In genomic region chr1:151991663-151992344, GRCh38 we compare ENCODE assay signal across 8 cellular contexts. TPM values are rescaled to one million over a fixed set of nuclear protein-coding genes. Genes with fewer than 3 reads are reported as not detected.
DNase-seq lines count a peak whose midpoint lies in the region; ATAC-seq, FAIRE-seq and TF ChIP-seq lines count a peak whose summit lies in the region.

No MANE protein-coding gene starts in this region.

- H3K4me3 ChIP-seq in HFF-Myc (replicated peaks; ENCODE audit: low read depth, low read length) (peak overlapping the region; percentile 92), iPS-15b (ENCODE audit: low read depth, low read length) (peak overlapping the region; percentile 95), small intestine (ENCODE audit: low read depth in 1 of 2, low read length in 2 of 2) (peak overlapping the region; percentile 87 to 99)

- peaks cover 60% of the 10 kb centered on the region for H3K4me1 Mint-ChIP-seq in activated T-helper 1 cell treated with anti-CD3 and anti-CD28 coated beads, Interleukin-12 subunit alpha, Interleukin-12 subunit beta, Interleukin-2, Interleukin-4 antibody, amounts not matched to agents 30 ng/mL and 10 ng/mL and 1 ng/mL, durations not matched to agents 14 hours and 24 hours and 36 hours (ENCODE audit: low read depth)

- DNase-seq in HFF-Myc (ENCODE audit: extremely low read depth, low read depth) = no peak
- no peak for DNase-seq in activated T-helper 1 cell treated with anti-CD3 and anti-CD28 coated beads, Interleukin-12 subunit alpha, Interleukin-12 subunit beta, Interleukin-2, Interleukin-4 antibody, amounts not matched to agents 30 ng/mL and 10 ng/mL and 1 ng/mL, durations not matched to agents 14 hours and 24 hours and 36 hours (ENCODE audit: low spot score)
- DNase-seq in small intestine = peak; percentile 20
- DNase-seq in EL = no peak
- DNase-seq in activated CD4-positive, CD25-positive, alpha-beta regulatory T cell treated with anti-CD3 and anti-CD28 coated beads, Interleukin-2, amount 50 U/mL, for 72 hours = no peak

- H3K27me3 ChIP-seq in iPS-15b (ENCODE audit: control insufficient read depth, insufficient read depth, low read length) = no peaks in the 10 kb centered on the region
- H3K27me3 ChIP-seq in small intestine (ENCODE audit: control insufficient read depth in 2 of 2, insufficient read depth in 2 of 2, low read length in 2 of 2) = no peaks in the 10 kb centered on the region

- WGBS in small intestine, 3 donors = 14 to 41% (median 32%) methylated on average over 7 of the region's 7 CpGs

- no peaks in the 10 kb centered on the region for H3K36me3 ChIP-seq in iPS-15b (ENCODE audit: control insufficient read depth, insufficient read depth, low read length)
- H3K36me3 ChIP-seq in small intestine (ENCODE audit: control insufficient read depth in 2 of 2, insufficient read depth in 2 of 2, low read length in 2 of 2) = peaks cover 0 to 2% of the 10 kb centered on the region in 2 donors

- peaks cover 15% of the 10 kb centered on the region for H3K36me3 Mint-ChIP-seq in activated T-helper 1 cell treated with anti-CD3 and anti-CD28 coated beads, Interleukin-12 subunit alpha, Interleukin-12 subunit beta, Interleukin-2, Interleukin-4 antibody, amounts not matched to agents 30 ng/mL and 10 ng/mL and 1 ng/mL, durations not matched to agents 14 hours and 24 hours and 36 hours (ENCODE audit: low read depth)

- peak overlapping the region; percentile 89 to 98 for H3K27ac ChIP-seq in small intestine (ENCODE audit: low read depth in 1 of 2, low read length in 1 of 2)

- peak overlapping the region; percentile 98 for H3K4me3 Mint-ChIP-seq in activated T-helper 1 cell treated with anti-CD3 and anti-CD28 coated beads, Interleukin-12 subunit alpha, Interleukin-12 subunit beta, Interleukin-2, Interleukin-4 antibody, amounts not matched to agents 30 ng/mL and 10 ng/mL and 1 ng/mL, durations not matched to agents 14 hours and 24 hours and 36 hours

- H3K9ac ChIP-seq in iPS-15b (ENCODE audit: low read depth, low read length) = no peak overlapping the region

- TF ChIP-seq CTCF in HFF-Myc (IDR thresholded peaks at IDR 0.05; ENCODE audit: low read depth, low read length, missing control alignments) = no peak

- H3K27ac Mint-ChIP-seq in activated T-helper 1 cell treated with anti-CD3 and anti-CD28 coated beads, Interleukin-12 subunit alpha, Interleukin-12 subunit beta, Interleukin-2, Interleukin-4 antibody, amounts not matched to agents 30 ng/mL and 10 ng/mL and 1 ng/mL, durations not matched to agents 14 hours and 24 hours and 36 hours = peak overlapping the region; percentile 56

- H3K27me3 Mint-ChIP-seq in activated T-helper 1 cell treated with anti-CD3 and anti-CD28 coated beads, Interleukin-12 subunit alpha, Interleukin-12 subunit beta, Interleukin-2, Interleukin-4 antibody, amounts not matched to agents 30 ng/mL and 10 ng/mL and 1 ng/mL, durations not matched to agents 14 hours and 24 hours and 36 hours (ENCODE audit: insufficient read depth) = no peaks in the 10 kb centered on the region

- H3K9me3 Mint-ChIP-seq in activated T-helper 1 cell treated with anti-CD3 and anti-CD28 coated beads, Interleukin-12 subunit alpha, Interleukin-12 subunit beta, Interleukin-2, Interleukin-4 antibody, amounts not matched to agents 30 ng/mL and 10 ng/mL and 1 ng/mL, durations not matched to agents 14 hours and 24 hours and 36 hours = no peaks in the 10 kb centered on the region

- ATAC-seq in GM21360 (IDR thresholded peaks at IDR 0.05; ENCODE audit: unreplicated experiment) = no peak
- ATAC-seq in HG03354 (IDR thresholded peaks at IDR 0.05; ENCODE audit: poor library complexity, severe bottlenecking, unreplicated experiment) = no peak

- H3K9me3 ChIP-seq in iPS-15b (ENCODE audit: control insufficient read depth, insufficient read depth, low read length) = no peaks in the 10 kb centered on the region
- H3K9me3 ChIP-seq in small intestine (ENCODE audit: control insufficient read depth, low read depth) = no peaks in the 10 kb centered on the region

- intact Hi-C loops in activated T-helper 1 cell treated with anti-CD3 and anti-CD28 coated beads, Interleukin-12 subunit alpha, Interleukin-12 subunit beta, Interleukin-2, Interleukin-4 antibody, amounts not matched to agents 30 ng/mL and 10 ng/mL and 1 ng/mL, durations not matched to agents 14 hours and 24 hours and 36 hours (cut with micrococcal nuclease) = loop anchor here (10.0 kb wide), 1 partner anchor 377 kb away; the partner anchor contains the start of gene SNX27

- no peak for FAIRE-seq in small intestine (lab: Jason Lieb, UNC)

- H3K4me1 ChIP-seq in iPS-15b (ENCODE audit: control insufficient read depth, insufficient read depth, low read length) = peaks cover 22% of the 10 kb centered on the region
- peaks cover 5 to 40% of the 10 kb centered on the region in 2 donors for H3K4me1 ChIP-seq in small intestine (ENCODE audit: control insufficient read depth in 2 of 2, insufficient read depth in 1 of 2, low read depth in 1 of 2, low read length in 1 of 2)

RNA-seq across cellular contexts. Expression of gene S100A10, which starts 1.9 kb away (rescaled TPM):
- total RNA-seq in activated T-helper 1 cell treated with anti-CD3 and anti-CD28 coated beads, Interleukin-12 subunit alpha, Interleukin-12 subunit beta, Interleukin-2, Interleukin-4 antibody, amounts not matched to agents 30 ng/mL and 10 ng/mL and 1 ng/mL, durations not matched to agents 14 hours and 24 hours and 36 hours = 105 and 106 TPM in 2 replicates
- polyA plus RNA-seq in small intestine = 1,000 to 10,000 TPM in 2 of 3 donors, 100 to 1,000 TPM in 1; 547 to 1,355 (median 1,268) TPM

RNA-seq across cellular contexts. Expression of gene S100A11, which starts 45.0 kb away (rescaled TPM):
- total RNA-seq in activated T-helper 1 cell treated with anti-CD3 and anti-CD28 coated beads, Interleukin-12 subunit alpha, Interleukin-12 subunit beta, Interleukin-2, Interleukin-4 antibody, amounts not matched to agents 30 ng/mL and 10 ng/mL and 1 ng/mL, durations not matched to agents 14 hours and 24 hours and 36 hours = 203 and 205 TPM in 2 replicates
- polyA plus RNA-seq in small intestine = 100 to 1,000 TPM; 237 to 551 (median 426) TPM
